Comparison of ENCODE assay signal across 1 cellular context in the genomic region with DNA sequence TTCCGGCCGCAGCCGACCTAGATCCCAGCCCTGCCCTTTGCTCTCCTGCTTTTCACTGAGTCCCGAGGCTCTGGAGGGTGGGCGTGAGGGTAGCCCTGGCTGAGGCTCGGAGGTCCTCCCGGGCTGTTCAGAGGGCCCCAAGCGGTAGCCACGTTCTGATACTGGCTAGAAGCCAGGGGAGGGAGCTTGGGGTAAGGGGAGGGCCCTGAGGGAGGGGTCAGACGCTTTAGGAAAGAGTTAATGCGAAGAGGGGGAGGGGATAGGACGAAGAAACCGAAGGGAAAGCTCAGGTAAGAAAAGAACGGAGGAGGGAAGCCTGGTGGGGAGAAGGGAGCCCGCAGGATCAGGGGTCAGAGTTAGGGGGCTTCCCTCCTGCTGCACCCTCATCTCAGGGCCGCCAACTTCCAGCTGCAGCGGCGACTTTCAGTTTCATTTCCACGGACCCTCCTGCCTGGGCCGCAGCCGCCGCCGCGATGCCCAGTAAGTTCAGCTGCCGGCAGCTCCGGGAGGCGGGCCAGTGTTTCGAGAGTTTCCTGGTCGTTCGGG.
A peak's percentile ranks its signal among the peaks of the same experiment; 100 is the strongest.
TF ChIP-seq lines count a peak whose summit lies in the region.

A gene with protein sequence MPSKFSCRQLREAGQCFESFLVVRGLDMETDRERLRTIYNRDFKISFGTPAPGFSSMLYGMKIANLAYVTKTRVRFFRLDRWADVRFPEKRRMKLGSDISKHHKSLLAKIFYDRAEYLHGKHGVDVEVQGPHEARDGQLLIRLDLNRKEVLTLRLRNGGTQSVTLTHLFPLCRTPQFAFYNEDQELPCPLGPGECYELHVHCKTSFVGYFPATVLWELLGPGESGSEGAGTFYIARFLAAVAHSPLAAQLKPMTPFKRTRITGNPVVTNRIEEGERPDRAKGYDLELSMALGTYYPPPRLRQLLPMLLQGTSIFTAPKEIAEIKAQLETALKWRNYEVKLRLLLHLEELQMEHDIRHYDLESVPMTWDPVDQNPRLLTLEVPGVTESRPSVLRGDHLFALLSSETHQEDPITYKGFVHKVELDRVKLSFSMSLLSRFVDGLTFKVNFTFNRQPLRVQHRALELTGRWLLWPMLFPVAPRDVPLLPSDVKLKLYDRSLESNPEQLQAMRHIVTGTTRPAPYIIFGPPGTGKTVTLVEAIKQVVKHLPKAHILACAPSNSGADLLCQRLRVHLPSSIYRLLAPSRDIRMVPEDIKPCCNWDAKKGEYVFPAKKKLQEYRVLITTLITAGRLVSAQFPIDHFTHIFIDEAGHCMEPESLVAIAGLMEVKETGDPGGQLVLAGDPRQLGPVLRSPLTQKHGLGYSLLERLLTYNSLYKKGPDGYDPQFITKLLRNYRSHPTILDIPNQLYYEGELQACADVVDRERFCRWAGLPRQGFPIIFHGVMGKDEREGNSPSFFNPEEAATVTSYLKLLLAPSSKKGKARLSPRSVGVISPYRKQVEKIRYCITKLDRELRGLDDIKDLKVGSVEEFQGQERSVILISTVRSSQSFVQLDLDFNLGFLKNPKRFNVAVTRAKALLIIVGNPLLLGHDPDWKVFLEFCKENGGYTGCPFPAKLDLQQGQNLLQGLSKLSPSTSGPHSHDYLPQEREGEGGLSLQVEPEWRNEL (plus strand): TSS at position 220 of the 546 bp plus-strand sequence. CDS start 254 bp downstream, at position 474.

TF ChIP-seq in K562, 482 proteins besides CTCF, POLR2A, EP300 and RAD21 (continued from another document and continues in another):
- TF ChIP-seq CHCHD3 (CRISPR knock-in tag; IDR thresholded peaks at IDR 0.05) = peak; percentile 14; the same call in 1 of the 2 replicates
- peak; percentile 23; the same call in 1 of the 2 replicates for TF ChIP-seq MAX (CRISPR knock-in tag; IDR thresholded peaks at IDR 0.05)
- no peak for TF ChIP-seq KDM2B (CRISPR knock-in tag; IDR thresholded peaks at IDR 0.05)
- TF ChIP-seq RHOXF2B (CRISPR knock-in tag; conservative IDR thresholded peaks at IDR 0.05) = no peak
- no peak for TF ChIP-seq ZNF134 (CRISPR knock-in tag; conservative IDR thresholded peaks at IDR 0.05)
- no peak for TF ChIP-seq GMEB1 (CRISPR knock-in tag; IDR thresholded peaks at IDR 0.05)
- no peak for TF ChIP-seq MTF1 (CRISPR knock-in tag; IDR thresholded peaks at IDR 0.05; ENCODE audit: borderline replicate concordance)
- no peak for TF ChIP-seq ZBTB5 (IDR thresholded peaks at IDR 0.05)
- no peak for TF ChIP-seq STAT5A (IDR thresholded peaks at IDR 0.05; ENCODE audit: borderline replicate concordance, low read length)
- no peak; the same call in 1 of the 2 replicates for TF ChIP-seq ZNF766 (CRISPR knock-in tag; conservative IDR thresholded peaks at IDR 0.05)
- TF ChIP-seq, protein P1, sequence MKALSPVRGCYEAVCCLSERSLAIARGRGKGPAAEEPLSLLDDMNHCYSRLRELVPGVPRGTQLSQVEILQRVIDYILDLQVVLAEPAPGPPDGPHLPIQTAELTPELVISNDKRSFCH (CRISPR knock-in tag; IDR thresholded peaks at IDR 0.05) = no peak
- TF ChIP-seq, protein P1 (tag; IDR thresholded peaks at IDR 0.05) = no peak
- TF ChIP-seq MCM2 (IDR thresholded peaks at IDR 0.05; ENCODE audit: low read depth) = no peak
- 0 out of 2 replicates have a peak, but pooled peaks have one; percentile 20 for TF ChIP-seq ETV5 (CRISPR knock-in tag; IDR thresholded peaks at IDR 0.05; ENCODE audit: low read depth)
- peak; percentile 69 for TF ChIP-seq CHD1 (IDR thresholded peaks at IDR 0.05; ENCODE audit: low read length)
- TF ChIP-seq, protein P2, sequence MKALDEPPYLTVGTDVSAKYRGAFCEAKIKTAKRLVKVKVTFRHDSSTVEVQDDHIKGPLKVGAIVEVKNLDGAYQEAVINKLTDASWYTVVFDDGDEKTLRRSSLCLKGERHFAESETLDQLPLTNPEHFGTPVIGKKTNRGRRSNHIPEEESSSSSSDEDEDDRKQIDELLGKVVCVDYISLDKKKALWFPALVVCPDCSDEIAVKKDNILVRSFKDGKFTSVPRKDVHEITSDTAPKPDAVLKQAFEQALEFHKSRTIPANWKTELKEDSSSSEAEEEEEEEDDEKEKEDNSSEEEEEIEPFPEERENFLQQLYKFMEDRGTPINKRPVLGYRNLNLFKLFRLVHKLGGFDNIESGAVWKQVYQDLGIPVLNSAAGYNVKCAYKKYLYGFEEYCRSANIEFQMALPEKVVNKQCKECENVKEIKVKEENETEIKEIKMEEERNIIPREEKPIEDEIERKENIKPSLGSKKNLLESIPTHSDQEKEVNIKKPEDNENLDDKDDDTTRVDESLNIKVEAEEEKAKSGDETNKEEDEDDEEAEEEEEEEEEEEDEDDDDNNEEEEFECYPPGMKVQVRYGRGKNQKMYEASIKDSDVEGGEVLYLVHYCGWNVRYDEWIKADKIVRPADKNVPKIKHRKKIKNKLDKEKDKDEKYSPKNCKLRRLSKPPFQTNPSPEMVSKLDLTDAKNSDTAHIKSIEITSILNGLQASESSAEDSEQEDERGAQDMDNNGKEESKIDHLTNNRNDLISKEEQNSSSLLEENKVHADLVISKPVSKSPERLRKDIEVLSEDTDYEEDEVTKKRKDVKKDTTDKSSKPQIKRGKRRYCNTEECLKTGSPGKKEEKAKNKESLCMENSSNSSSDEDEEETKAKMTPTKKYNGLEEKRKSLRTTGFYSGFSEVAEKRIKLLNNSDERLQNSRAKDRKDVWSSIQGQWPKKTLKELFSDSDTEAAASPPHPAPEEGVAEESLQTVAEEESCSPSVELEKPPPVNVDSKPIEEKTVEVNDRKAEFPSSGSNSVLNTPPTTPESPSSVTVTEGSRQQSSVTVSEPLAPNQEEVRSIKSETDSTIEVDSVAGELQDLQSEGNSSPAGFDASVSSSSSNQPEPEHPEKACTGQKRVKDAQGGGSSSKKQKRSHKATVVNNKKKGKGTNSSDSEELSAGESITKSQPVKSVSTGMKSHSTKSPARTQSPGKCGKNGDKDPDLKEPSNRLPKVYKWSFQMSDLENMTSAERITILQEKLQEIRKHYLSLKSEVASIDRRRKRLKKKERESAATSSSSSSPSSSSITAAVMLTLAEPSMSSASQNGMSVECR (CRISPR knock-in tag; IDR thresholded peaks at IDR 0.05) = no peak
- no peak for TF ChIP-seq SRSF3 (IDR thresholded peaks at IDR 0.05; ENCODE audit: insufficient read depth, low read length)
- no peak for TF ChIP-seq ILK (tag; IDR thresholded peaks at IDR 0.05; ENCODE audit: borderline replicate concordance, low read depth)
- no peak for TF ChIP-seq CCAR2 (IDR thresholded peaks at IDR 0.05; ENCODE audit: low read depth, low read length)
- no peak for TF ChIP-seq SMC3 (conservative IDR thresholded peaks at IDR 0.05; ENCODE audit: insufficient read depth, low read depth, low read length)
- TF ChIP-seq POLR3G (IDR thresholded peaks at IDR 0.05; ENCODE audit: extremely low read depth, insufficient read length, insufficient replicate concordance) = no peak
- no peak for TF ChIP-seq E2F3 (CRISPR knock-in tag; IDR thresholded peaks at IDR 0.05)
- no peak for TF ChIP-seq SREBF1 (IDR thresholded peaks at IDR 0.05; ENCODE audit: borderline replicate concordance, low read depth, low read length)
- TF ChIP-seq PRDM10 (IDR thresholded peaks at IDR 0.05; ENCODE audit: partially characterized antibody) = no peak
- no peak for TF ChIP-seq ZNF77 (CRISPR knock-in tag; IDR thresholded peaks at IDR 0.05)
- TF ChIP-seq SMARCB1 (IDR thresholded peaks at IDR 0.05; ENCODE audit: insufficient read length, low read depth) = no peak
- TF ChIP-seq CEBPG (CRISPR knock-in tag; IDR thresholded peaks at IDR 0.05) = no peak
- TF ChIP-seq CEBPG (tag; conservative IDR thresholded peaks at IDR 0.05 in 1 of 2, IDR thresholded peaks at IDR 0.05 in 1 of 2) = no peak
- TF ChIP-seq ZNF785 (CRISPR knock-in tag; IDR thresholded peaks at IDR 0.05) = no peak
- peak; percentile 18 to 82; a peak in 2 of 4 replicates for TF ChIP-seq SIN3A (IDR thresholded peaks at IDR 0.05; ENCODE audit: borderline replicate concordance in 2 of 2, control insufficient read depth in 1 of 2, low read depth in 2 of 2, low read length in 2 of 2)
- no peak for TF ChIP-seq EZH2 (IDR thresholded peaks at IDR 0.05; ENCODE audit: borderline replicate concordance, low read depth, low read length)
- peak; percentile 69; the same call in 1 of the 2 replicates for TF ChIP-seq ARID1B (IDR thresholded peaks at IDR 0.05)
- TF ChIP-seq ATF7 (IDR thresholded peaks at IDR 0.05) = no peak
- no peak for TF ChIP-seq ARID2 (IDR thresholded peaks at IDR 0.05)
- no peak for TF ChIP-seq SAP30 (IDR thresholded peaks at IDR 0.05; ENCODE audit: borderline replicate concordance, insufficient read depth, low read depth, low read length, poor library complexity, severe bottlenecking)
- TF ChIP-seq, protein P3, sequence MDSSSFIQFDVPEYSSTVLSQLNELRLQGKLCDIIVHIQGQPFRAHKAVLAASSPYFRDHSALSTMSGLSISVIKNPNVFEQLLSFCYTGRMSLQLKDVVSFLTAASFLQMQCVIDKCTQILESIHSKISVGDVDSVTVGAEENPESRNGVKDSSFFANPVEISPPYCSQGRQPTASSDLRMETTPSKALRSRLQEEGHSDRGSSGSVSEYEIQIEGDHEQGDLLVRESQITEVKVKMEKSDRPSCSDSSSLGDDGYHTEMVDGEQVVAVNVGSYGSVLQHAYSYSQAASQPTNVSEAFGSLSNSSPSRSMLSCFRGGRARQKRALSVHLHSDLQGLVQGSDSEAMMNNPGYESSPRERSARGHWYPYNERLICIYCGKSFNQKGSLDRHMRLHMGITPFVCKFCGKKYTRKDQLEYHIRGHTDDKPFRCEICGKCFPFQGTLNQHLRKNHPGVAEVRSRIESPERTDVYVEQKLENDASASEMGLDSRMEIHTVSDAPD (CRISPR knock-in tag; IDR thresholded peaks at IDR 0.05) = no peak
- no peak for TF ChIP-seq CREB3 (tag; conservative IDR thresholded peaks at IDR 0.05; ENCODE audit: low read depth)
- TF ChIP-seq ZBTB1 (CRISPR knock-in tag; IDR thresholded peaks at IDR 0.05; ENCODE audit: borderline replicate concordance, low read depth) = no peak
- no peak for TF ChIP-seq TAL1 (IDR thresholded peaks at IDR 0.05)
